ENCODE assay signal across 17 cellular contexts in genomic region chr2:118989481-118989880, GRCh38. TPM values are rescaled to one million over a fixed set of nuclear protein-coding genes. Genes with fewer than 3 reads are reported as not detected.
DNase-seq lines count a peak whose midpoint lies in the region; ATAC-seq and TF ChIP-seq lines count a peak whose summit lies in the region.
"Had no signal": no experiment of that assay in that cellular context is flagged by ENCODE, and none has a peak within 500 bp of the region (broad histone marks: within the 10 kb centered on the region; RNA-seq: fewer than 3 reads in every experiment).

No MANE protein-coding gene starts in this region.

- H3K4me3 ChIP-seq in epithelial cell of proximal tubule (ENCODE audit: low read depth, low read length) (no peak overlapping the region), GM23338 (no peak overlapping the region)

- peak; percentile 81 for DNase-seq in epithelial cell of proximal tubule (ENCODE audit: low read depth)
- no peak for DNase-seq in GM23338 (ENCODE audit: low spot score)
- no peak for DNase-seq in NCI-H69 (lab: John Stamatoyannopoulos, UW)
- DNase-seq in T-helper 2 cell treated with Interferon-gamma antibody and Interleukin-4, amounts not matched to agents 5 μg/mL and 100 μg/mL, for 36 hours (ENCODE audit: low spot score): no peak
- DNase-seq: NCI-H2171; stimulated activated naive CD4-positive, alpha-beta T cell; T-helper 17 cell had no signal

- peaks cover 7% of the 10 kb centered on the region for H3K27me3 Mint-ChIP-seq in GM23338 (ENCODE audit: insufficient read depth, low read depth, poor library complexity)
- H3K27me3 Mint-ChIP-seq in T-helper 2 cell treated with Interferon-gamma antibody and Interleukin-4, amounts not matched to agents 5 μg/mL and 100 μg/mL, for 36 hours (ENCODE audit: low read depth): no peaks in the 10 kb centered on the region

- no peak overlapping the region for H2AFZ ChIP-seq in GM23338

- no peaks in the 10 kb centered on the region for H3K4me1 Mint-ChIP-seq in GM23338
- H3K4me1 Mint-ChIP-seq in T-helper 2 cell treated with Interferon-gamma antibody and Interleukin-4, amounts not matched to agents 5 μg/mL and 100 μg/mL, for 36 hours (ENCODE audit: low read depth): no peaks in the 10 kb centered on the region
- H3K4me1 Mint-ChIP-seq: mesothelial cell of epicardium had no signal

- no peaks in the 10 kb centered on the region for H3K27me3 ChIP-seq in GM23338 (ENCODE audit: insufficient read depth)

- H3K36me3 ChIP-seq in GM23338 (ENCODE audit: insufficient read depth): no peaks in the 10 kb centered on the region

- no peak overlapping the region for H3K4me3 Mint-ChIP-seq in GM23338
- H3K4me3 Mint-ChIP-seq in T-helper 2 cell treated with Interferon-gamma antibody and Interleukin-4, amounts not matched to agents 5 μg/mL and 100 μg/mL, for 36 hours: no peak overlapping the region
- H3K4me3 Mint-ChIP-seq: activated naive CD4-positive, alpha-beta T cell treated with anti-CD3 and anti-CD28 coated beads, Interleukin-2, amount 50 U/mL, for 24 hours; mesothelial cell of epicardium; T-helper 17 cell had no signal

- no peak for TF ChIP-seq CTCF in epithelial cell of proximal tubule (conservative IDR thresholded peaks at IDR 0.05; ENCODE audit: low read depth, low read length)
- no peak for TF ChIP-seq CTCF in GM23338 (conservative IDR thresholded peaks at IDR 0.05; ENCODE audit: low read depth in 2 of 2)

- no peaks in the 10 kb centered on the region for H3K79me2 ChIP-seq in GM23338 (replicated peaks; ENCODE audit: insufficient read depth)

- no peaks in the 10 kb centered on the region for H3K36me3 Mint-ChIP-seq in GM23338 (ENCODE audit: low read depth)
- H3K36me3 Mint-ChIP-seq in T-helper 2 cell treated with Interferon-gamma antibody and Interleukin-4, amounts not matched to agents 5 μg/mL and 100 μg/mL, for 36 hours (ENCODE audit: low read depth): no peaks in the 10 kb centered on the region
- H3K36me3 Mint-ChIP-seq: activated naive CD4-positive, alpha-beta T cell treated with anti-CD3 and anti-CD28 coated beads, Interleukin-2, amount 50 U/mL, for 24 hours; mesothelial cell of epicardium had no signal

- no peaks in the 10 kb centered on the region for H3K9me3 Mint-ChIP-seq in GM23338
- no peaks in the 10 kb centered on the region for H3K9me3 Mint-ChIP-seq in T-helper 2 cell treated with Interferon-gamma antibody and Interleukin-4, amounts not matched to agents 5 μg/mL and 100 μg/mL, for 36 hours
- H3K9me3 Mint-ChIP-seq: activated naive CD4-positive, alpha-beta T cell treated with anti-CD3 and anti-CD28 coated beads, Interleukin-2, amount 50 U/mL, for 24 hours had no signal

- H3K27ac Mint-ChIP-seq in GM23338: no peak overlapping the region; the same call in 1 of the 2 replicates
- no peak overlapping the region for H3K27ac Mint-ChIP-seq in T-helper 2 cell treated with Interferon-gamma antibody and Interleukin-4, amounts not matched to agents 5 μg/mL and 100 μg/mL, for 36 hours
- H3K27ac Mint-ChIP-seq: activated naive CD4-positive, alpha-beta T cell treated with anti-CD3 and anti-CD28 coated beads, Interleukin-2, amount 50 U/mL, for 24 hours; mesothelial cell of epicardium; T-helper 17 cell had no signal

- H3K9me2 ChIP-seq in GM23338 (ENCODE audit: insufficient read depth): no peaks in the 10 kb centered on the region

- H3K27ac ChIP-seq in GM23338 (ENCODE audit: low read depth): no peak overlapping the region

- ATAC-seq in GM18511 (IDR thresholded peaks at IDR 0.05; ENCODE audit: unreplicated experiment) (peak; percentile 73), GM21515 (IDR thresholded peaks at IDR 0.05; ENCODE audit: unreplicated experiment) (peak; percentile 53), HG03064 (IDR thresholded peaks at IDR 0.05; ENCODE audit: low read depth, unreplicated experiment) (peak; percentile 42), GM23338 (no peak), HG02571 (IDR thresholded peaks at IDR 0.05; ENCODE audit: unreplicated experiment) (no peak)
- ATAC-seq: T-helper 17 cell had no signal

- H3K4me1 ChIP-seq in GM23338 (ENCODE audit: insufficient read depth): no peaks in the 10 kb centered on the region

- no peaks in the 10 kb centered on the region for H3F3A ChIP-seq in GM23338 (replicated peaks; ENCODE audit: low read depth)

- H4K20me1 ChIP-seq in GM23338 (replicated peaks; ENCODE audit: insufficient read depth): no peaks in the 10 kb centered on the region

- no peak overlapping the region for H3K4me2 ChIP-seq in GM23338

TF ChIP-seq in GM23338, 12 proteins besides CTCF, POLR2A, EP300 and RAD21 (continues in another document):
- TF ChIP-seq EZH2 (IDR thresholded peaks at IDR 0.05; ENCODE audit: low read depth, unreplicated experiment) (no peak), ZNF114 (CRISPR knock-in tag; IDR thresholded peaks at IDR 0.05) (no peak), STAT1 (IDR thresholded peaks at IDR 0.05; ENCODE audit: unreplicated experiment) (no peak), REST (IDR thresholded peaks at IDR 0.05; ENCODE audit: unreplicated experiment) (no peak)

RNA-seq across cellular contexts. Expression of gene MARCO, which starts 47.5 kb away (rescaled TPM):
- total RNA-seq in epithelial cell of proximal tubule: not detected in 2 replicates
- not detected in 2 replicates for total RNA-seq in GM23338 (2014; rRNA removed; shearing (Covaris generic))
- not detected in 2 replicates for polyA plus RNA-seq in GM23338 (2016; fragmentation: Nextera tagmentation; extraction: Ambion mirVana)
- total RNA-seq: chondrocyte, fibroblast of lung, H1, M059J, T-helper 17 cell had no signal
- polyA plus RNA-seq: fibroblast of lung, H1 had no signal

Comparison
In these comparisons a context has a peak if more than half of its experiments do, and no peak if none do; other contexts are left out.
1. ATAC-seq: peak in GM18511 (single experiment), GM21515 (single experiment) and HG03064 (single experiment); none in GM23338 (single experiment) and HG02571 (single experiment).